Comparison of ENCODE assay signal across 1 cellular context in the genomic region with DNA sequence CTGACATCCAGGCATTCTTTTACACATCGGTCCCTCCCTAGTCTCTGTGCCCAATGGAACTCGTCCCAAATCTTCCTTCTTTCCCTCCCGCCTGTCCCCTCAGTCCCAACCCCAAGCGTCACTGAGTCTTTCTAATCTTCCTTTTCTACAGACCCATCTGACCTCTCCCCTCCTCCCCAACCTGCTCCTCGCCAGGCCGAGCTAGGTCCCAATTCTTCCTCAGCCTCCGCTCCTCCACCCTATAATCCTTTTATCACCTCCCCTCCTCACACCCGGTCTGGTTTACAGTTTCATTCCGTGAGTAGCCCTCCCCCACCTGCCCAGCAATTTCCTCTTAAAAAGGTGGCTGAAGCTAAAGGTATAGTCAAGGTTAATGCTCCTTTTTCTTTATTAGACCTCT. TPM values are rescaled to one million over a fixed set of nuclear protein-coding genes. Genes with fewer than 3 reads are reported as not detected.
"Had no signal": no experiment of that assay in that cellular context is flagged by ENCODE, and none has a peak within 500 bp of the region (broad histone marks: within the 10 kb centered on the region; RNA-seq: fewer than 3 reads in every experiment).

No MANE protein-coding gene starts in this region.

RNA-seq across cellular contexts. Expression of a gene that starts 56.6 kb away (rescaled TPM):
- total RNA-seq: ascending aorta had no signal
